ENCODE assay signal across 8 cellular contexts in the genomic region with DNA sequence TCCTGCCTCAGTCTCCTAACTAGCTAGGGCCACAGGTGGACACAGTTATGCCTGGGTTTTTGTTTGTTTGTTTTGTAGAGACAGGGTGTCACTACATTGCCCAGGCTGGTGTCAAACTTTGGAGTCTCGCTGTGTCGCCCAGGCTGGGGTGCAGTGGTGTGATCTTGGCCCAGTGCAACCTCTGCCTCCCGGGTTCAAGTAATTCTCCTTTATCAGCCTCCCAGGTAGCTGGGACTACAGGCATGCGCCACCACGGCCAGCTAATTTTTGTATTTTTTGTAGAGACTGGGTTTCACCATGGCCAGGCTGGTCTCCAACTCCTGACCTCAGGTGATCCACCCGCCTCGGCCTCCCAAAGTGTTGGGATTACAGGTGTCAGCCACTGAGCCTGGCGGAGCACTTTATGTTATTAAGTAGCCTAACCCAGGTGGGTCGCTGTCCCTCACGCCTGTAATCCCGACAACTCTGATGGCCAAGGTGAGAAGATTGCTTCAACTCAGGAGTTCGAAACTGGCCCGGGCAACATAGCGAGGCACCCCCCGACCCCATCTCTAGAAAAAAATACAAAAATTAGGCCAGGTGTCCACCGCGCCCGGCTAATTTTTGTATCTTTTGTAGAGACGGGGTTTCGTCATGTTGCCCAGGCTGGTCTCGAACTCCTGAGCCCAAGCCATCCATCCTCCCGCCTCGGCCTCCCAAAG.
DNase-seq lines count a peak whose midpoint lies in the region; ATAC-seq and TF ChIP-seq lines count a peak whose summit lies in the region.
"Not testable (repeated sequence)": the region's sequence is repeated elsewhere in the genome, so short reads cannot be mapped to it uniquely, and the experiment has no call there.

No MANE protein-coding gene starts in this region.

- H3K4me3 ChIP-seq in BLaER1 (peak overlapping the region; percentile 74), HUES6 (ENCODE audit: low read depth, low read length) (peak overlapping the region; percentile 67), epithelial cell of esophagus (ENCODE audit: low read length) (peak overlapping the region; percentile 64), thoracic aorta (peak overlapping the region; percentile 91)

- CTCF ChIA-PET in T-cell (lab: Charles Lee), result interaction anchor here in 1 of 2 donors (1.9 kb wide), 1 partner anchor 92 kb away, joined by 5 read pairs; no protein-coding TSS in a partner anchor

- H3K4me1 ChIP-seq in BLaER1, result peaks cover 20% of the 10 kb centered on the region
- not testable (repeated sequence) for H3K4me1 ChIP-seq in HUES6 (ENCODE audit: control insufficient read depth, insufficient read depth, low read length); thoracic aorta (ENCODE audit: control insufficient read depth in 1 of 2, low read depth in 2 of 2)

- H3K27ac Mint-ChIP-seq in T-cell (peak overlapping the region in 1 of 2 donors; percentile 99), immature natural killer cell (peak overlapping the region in 5 of 6 donors; percentile 40 to 100 (median 99)), osteocyte (ENCODE audit: unreplicated experiment) (peak overlapping the region; percentile 99)
- H3K27ac Mint-ChIP-seq in activated naive CD8-positive, alpha-beta T cell treated with anti-CD3 and anti-CD28 coated beads, Interleukin-2, amount 10 ng/mL, durations not matched to agents 7 days and 5 days, result peak overlapping the region; percentile 99

- not testable (repeated sequence) for H3K27me3 Mint-ChIP-seq in T-cell; activated naive CD8-positive, alpha-beta T cell treated with anti-CD3 and anti-CD28 coated beads, Interleukin-2, amount 10 ng/mL, durations not matched to agents 7 days and 5 days; immature natural killer cell (ENCODE audit: low read depth in 3 of 3); osteocyte (ENCODE audit: unreplicated experiment)

- POLR2A ChIA-PET in T-cell (lab: Charles Lee), result not testable (repeated sequence)
- POLR2A ChIA-PET in activated naive CD8-positive, alpha-beta T cell treated with anti-CD3 and anti-CD28 coated beads, Interleukin-2, amount 10 ng/mL, durations not matched to agents 7 days and 5 days (lab: Charles Lee), result interaction anchor here (0.7 to 1.0 kb wide), 2 partner anchors 66 to 163 kb away, joined by 3 read pairs; no protein-coding TSS in a partner anchor

- not testable (repeated sequence) for H3K9me3 ChIP-seq in BLaER1; HUES6 (ENCODE audit: control insufficient read depth, insufficient read depth, low read depth, low read length); thoracic aorta

- H3K27ac ChIP-seq in BLaER1 (peak overlapping the region; percentile 81; the same call in 1 of the 2 replicates), thoracic aorta (peak overlapping the region; percentile 82 to 89)
- H3K27ac ChIP-seq in HUES6 (ENCODE audit: low read depth, low read length), result not testable (repeated sequence)

- not testable (repeated sequence) for H3K27me3 ChIP-seq in BLaER1; HUES6 (ENCODE audit: control insufficient read depth, insufficient read depth, low read length); thoracic aorta (replicated peaks; ENCODE audit: insufficient read depth)

- H3K4me1 Mint-ChIP-seq in T-cell (peaks cover 11 to 12% (median 11%) of the 10 kb centered on the region in 3 donors), immature natural killer cell (peaks cover 11 to 17% of the 10 kb centered on the region in 2 donors)
- H3K4me1 Mint-ChIP-seq in activated naive CD8-positive, alpha-beta T cell treated with anti-CD3 and anti-CD28 coated beads, Interleukin-2, amount 10 ng/mL, durations not matched to agents 7 days and 5 days; osteocyte (ENCODE audit: unreplicated experiment): not testable (repeated sequence)

- H3K4me3 Mint-ChIP-seq in T-cell (peak overlapping the region; percentile 87 to 93 (median 93)), immature natural killer cell (peak overlapping the region in 4 of 5 donors; percentile 7 to 98 (median 57)), osteocyte (ENCODE audit: unreplicated experiment) (peak overlapping the region; percentile 96)
- peak overlapping the region; percentile 97 for H3K4me3 Mint-ChIP-seq in activated naive CD8-positive, alpha-beta T cell treated with anti-CD3 and anti-CD28 coated beads, Interleukin-2, amount 10 ng/mL, durations not matched to agents 7 days and 5 days

- H3K36me3 ChIP-seq in BLaER1; HUES6 (ENCODE audit: control insufficient read depth, insufficient read depth, low read length); thoracic aorta: not testable (repeated sequence)

- not testable (repeated sequence) for TF ChIP-seq CTCF in epithelial cell of esophagus (IDR thresholded peaks at IDR 0.05; ENCODE audit: insufficient read depth, low read depth, low read length, missing control alignments); osteocyte (IDR thresholded peaks at IDR 0.05); thoracic aorta (IDR thresholded peaks at IDR 0.05)

- not testable (repeated sequence) for H3K9me3 Mint-ChIP-seq in T-cell; activated naive CD8-positive, alpha-beta T cell treated with anti-CD3 and anti-CD28 coated beads, Interleukin-2, amount 10 ng/mL, durations not matched to agents 7 days and 5 days; immature natural killer cell; osteocyte (ENCODE audit: unreplicated experiment)

- DNase-seq in T-cell, result peak in 3 of 34 experiments; percentile 1 to 5 (median 3)
- DNase-seq in activated naive CD8-positive, alpha-beta T cell treated with anti-CD3 and anti-CD28 coated beads, Interleukin-2, amount 10 ng/mL, durations not matched to agents 7 days and 5 days; epithelial cell of esophagus (ENCODE audit: low read depth); immature natural killer cell; osteocyte (ENCODE audit: extremely low spot score, unreplicated experiment); thoracic aorta (ENCODE audit: low spot score): not testable (repeated sequence)

- H3K9ac ChIP-seq in BLaER1, result peak overlapping the region; percentile 78; the same call in 1 of the 2 replicates
- not testable (repeated sequence) for H3K9ac ChIP-seq in HUES6 (ENCODE audit: low read length)

- ATAC-seq in T-cell (replicated peaks in 1 of 4); activated naive CD8-positive, alpha-beta T cell treated with anti-CD3 and anti-CD28 coated beads, Interleukin-2, amount 10 ng/mL, durations not matched to agents 7 days and 5 days (ENCODE audit: low read depth); thoracic aorta (ENCODE audit: insufficient number of reproducible peaks, low FRiP score, low read depth): not testable (repeated sequence)

- H3K36me3 Mint-ChIP-seq in T-cell; activated naive CD8-positive, alpha-beta T cell treated with anti-CD3 and anti-CD28 coated beads, Interleukin-2, amount 10 ng/mL, durations not matched to agents 7 days and 5 days; immature natural killer cell; osteocyte (ENCODE audit: unreplicated experiment): not testable (repeated sequence)

- not testable (repeated sequence) for H4K20me1 ChIP-seq in BLaER1

- peak overlapping the region; percentile 75 for H3K4me2 ChIP-seq in BLaER1
